In the genomic region with DNA sequence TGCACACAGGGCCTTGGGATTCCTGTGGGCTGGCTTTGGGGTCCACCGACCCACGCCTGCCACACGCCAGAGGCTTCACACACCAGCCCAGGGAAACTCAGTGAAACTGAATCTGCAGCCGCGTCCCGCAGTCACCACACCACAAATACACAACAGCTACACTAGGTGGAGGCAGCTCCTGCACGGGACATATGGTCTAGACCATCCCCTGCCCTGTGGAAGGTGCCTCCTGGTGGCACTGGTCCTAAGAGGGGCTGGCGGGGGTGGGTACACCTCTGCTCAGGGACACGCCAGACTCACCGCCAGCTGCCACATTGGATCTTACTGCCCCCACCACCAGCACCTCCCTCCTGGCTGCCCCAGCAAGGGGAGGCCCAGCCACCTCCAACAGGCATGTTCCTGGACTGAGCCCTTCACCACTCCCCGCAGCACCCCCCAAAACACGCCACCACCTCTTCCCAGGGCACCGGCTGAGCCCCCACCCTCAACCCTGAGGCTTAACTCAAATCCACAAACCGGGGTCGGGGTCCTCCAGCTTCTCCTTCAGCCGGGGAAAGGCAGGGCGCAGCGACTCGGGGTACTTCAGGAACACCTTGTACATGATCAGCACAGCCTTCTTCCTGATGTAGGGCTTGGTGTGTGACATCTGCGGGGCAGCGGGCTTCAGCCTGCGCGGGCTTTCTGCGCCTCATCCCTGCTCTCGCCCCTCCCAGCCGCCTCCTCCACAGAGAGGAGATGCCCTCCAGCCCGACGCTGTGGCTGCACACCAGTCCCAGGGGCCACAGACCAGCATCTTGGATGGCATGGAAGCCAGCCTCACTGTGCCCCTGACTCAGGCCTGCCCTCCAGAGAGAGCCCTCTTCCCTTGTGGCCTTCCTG, we compare ENCODE assay signal across 22 cellular contexts. TPM values are rescaled to one million over a fixed set of nuclear protein-coding genes. Genes with fewer than 3 reads are reported as not detected.
DNase-seq lines count a peak whose midpoint lies in the region; ATAC-seq and TF ChIP-seq lines count a peak whose summit lies in the region.
"Had no signal": no experiment of that assay in that cellular context is flagged by ENCODE, and none has a peak within 500 bp of the region (broad histone marks: within the 10 kb centered on the region; RNA-seq: fewer than 3 reads in every experiment).

No MANE protein-coding gene starts in this region.

- no peaks in the 10 kb centered on the region for H3K27me3 Mint-ChIP-seq in stimulated activated naive B cell treated with anti-CD40 and anti-IgM and Interleukin-4, amounts not matched to agents 10 μg/mL and 1 μg/mL and 100 μg/mL, for 72 hours
- H3K27me3 Mint-ChIP-seq: CD4-positive, alpha-beta memory T cell had no signal

- in situ Hi-C loops in GM23248 (cut with MboI): no loop called here

- H3K79me2 ChIP-seq in GM23248 (ENCODE audit: insufficient read depth): peaks cover 88% of the 10 kb centered on the region

- intact Hi-C loops in heart right ventricle (cut with DNase I): loop anchor here in 1 of 10 donors (5.0 kb wide), 1 partner anchor 987 kb away; no protein-coding TSS in a partner anchor
- intact Hi-C loops in Right ventricle myocardium superior (cut with DNase I): no loop called here
- intact Hi-C loops in prostate gland (cut with DNase I): no loop called here

- no peak overlapping the region for H3K4me3 Mint-ChIP-seq in stimulated activated naive B cell treated with anti-CD40 and anti-IgM and Interleukin-4, amounts not matched to agents 10 μg/mL and 1 μg/mL and 100 μg/mL, for 72 hours
- H3K4me3 Mint-ChIP-seq: CD4-positive, alpha-beta memory T cell; GM23338 had no signal

- no peak overlapping the region for H2AFZ ChIP-seq in GM23248
- H2AFZ ChIP-seq: GM23338 had no signal

- no peaks in the 10 kb centered on the region for H3K9me3 Mint-ChIP-seq in stimulated activated naive B cell treated with anti-CD40 and anti-IgM and Interleukin-4, amounts not matched to agents 10 μg/mL and 1 μg/mL and 100 μg/mL, for 72 hours
- H3K9me3 Mint-ChIP-seq: CD4-positive, alpha-beta memory T cell; GM23338 had no signal

- H3K4me2 ChIP-seq in GM23248 (ENCODE audit: unreplicated experiment): no peak overlapping the region
- H3K4me2 ChIP-seq: GM23338, KMS-11 had no signal

- no peak overlapping the region for H3K9ac ChIP-seq in GM23248
- H3K9ac ChIP-seq: KMS-11 had no signal

- H3K36me3 ChIP-seq in heart right ventricle (peaks cover 0 to 93% (median 34%) of the 10 kb centered on the region in 9 donors), RWPE2 (ENCODE audit: low read depth) (peaks cover 74% of the 10 kb centered on the region), prostate gland (peaks cover 0 to 11% of the 10 kb centered on the region in 2 donors), H7 (replicated peaks; ENCODE audit: control insufficient read depth, insufficient read depth, low read length) (peaks cover 23% of the 10 kb centered on the region), GM23248 (ENCODE audit: low read depth) (peaks cover 7% of the 10 kb centered on the region; the same call in 1 of the 2 replicates)

- H3K9me2 ChIP-seq in GM23248 (ENCODE audit: insufficient read depth): no peaks in the 10 kb centered on the region

- no peak for TF ChIP-seq POLR2A in prostate gland (IDR thresholded peaks at IDR 0.05)

- DNase-seq in heart right ventricle (no peak), Right ventricle myocardium superior (no peak), RWPE2 (ENCODE audit: low spot score) (peak; percentile 59), prostate gland (ENCODE audit: low spot score) (no peak), H7 (no peak), GM23248 (no peak)
- DNase-seq in stimulated activated naive B cell treated with anti-CD40 and anti-IgM and Interleukin-4, amounts not matched to agents 10 μg/mL and 1 μg/mL and 100 μg/mL, for 72 hours: no peak
- DNase-seq: CD4-positive, alpha-beta memory T cell; DMS153; GDM1; MV-4-11; NCI-H187 treated with DMSO at 0.1 percent for 48 hours; NCI-H226; NCI-H524; NCI-H82; OCI-M1; RPMI8226 had no signal

- H3K4me1 ChIP-seq in heart right ventricle (peaks cover 0 to 42% (median 25%) of the 10 kb centered on the region in 9 donors), RWPE2 (ENCODE audit: insufficient read depth, poor library complexity, severe bottlenecking) (no peaks in the 10 kb centered on the region), prostate gland (replicated peaks) (no peaks in the 10 kb centered on the region), GM23248 (ENCODE audit: insufficient read depth) (no peaks in the 10 kb centered on the region)
- H3K4me1 ChIP-seq: SJSA1 had no signal

- H3K9me3 ChIP-seq in heart right ventricle (no peaks in the 10 kb centered on the region), RWPE2 (ENCODE audit: severe bottlenecking) (no peaks in the 10 kb centered on the region), prostate gland (no peaks in the 10 kb centered on the region), GM23248 (ENCODE audit: low read depth) (no peaks in the 10 kb centered on the region)
- H3K9me3 ChIP-seq: SJSA1 had no signal

- H3K4me1 Mint-ChIP-seq in stimulated activated naive B cell treated with anti-CD40 and anti-IgM and Interleukin-4, amounts not matched to agents 10 μg/mL and 1 μg/mL and 100 μg/mL, for 72 hours: peaks cover 0 to 5% of the 10 kb centered on the region in 2 donors
- H3K4me1 Mint-ChIP-seq: GM23338 had no signal

- peak overlapping the region; percentile 36 to 87 (median 78) for H3K27ac ChIP-seq in heart right ventricle
- H3K27ac ChIP-seq in RWPE2 (ENCODE audit: poor library complexity, severe bottlenecking): no peak overlapping the region
- no peak overlapping the region for H3K27ac ChIP-seq in prostate gland
- no peak overlapping the region for H3K27ac ChIP-seq in GM23248
- H3K27ac ChIP-seq: KMS-11, SJSA1 had no signal

- peak overlapping the region; percentile 73 for H3K27ac Mint-ChIP-seq in stimulated activated naive B cell treated with anti-CD40 and anti-IgM and Interleukin-4, amounts not matched to agents 10 μg/mL and 1 μg/mL and 100 μg/mL, for 72 hours
- H3K27ac Mint-ChIP-seq: GM23338 had no signal

- TF ChIP-seq CTCF in heart right ventricle (IDR thresholded peaks at IDR 0.05) (no peak), RWPE2 (IDR thresholded peaks at IDR 0.05; ENCODE audit: poor library complexity, severe bottlenecking) (no peak), prostate gland (IDR thresholded peaks at IDR 0.05) (no peak)

- peaks cover 28 to 38% of the 10 kb centered on the region in 2 donors for H3K36me3 Mint-ChIP-seq in stimulated activated naive B cell treated with anti-CD40 and anti-IgM and Interleukin-4, amounts not matched to agents 10 μg/mL and 1 μg/mL and 100 μg/mL, for 72 hours

- H3K27me3 ChIP-seq in heart right ventricle: no peaks in the 10 kb centered on the region
- H3K27me3 ChIP-seq in RWPE2 (ENCODE audit: insufficient read depth, poor library complexity, severe bottlenecking): no peaks in the 10 kb centered on the region
- H3K27me3 ChIP-seq in prostate gland (replicated peaks; ENCODE audit: insufficient read depth): no peaks in the 10 kb centered on the region
- no peaks in the 10 kb centered on the region for H3K27me3 ChIP-seq in H7 (ENCODE audit: control insufficient read depth, insufficient read depth, low read length)
- H3K27me3 ChIP-seq in GM23248 (replicated peaks; ENCODE audit: insufficient read depth): no peaks in the 10 kb centered on the region
- H3K27me3 ChIP-seq: SJSA1 had no signal

- no peaks in the 10 kb centered on the region for H4K20me1 ChIP-seq in GM23248 (ENCODE audit: insufficient read depth)

- WGBS in heart right ventricle, 2 donors: 94 to 96% methylated on average over 28 of the region's 28 CpGs
- 95% methylated on average over 28 of the region's 28 CpGs for WGBS in prostate gland
- WGBS in GM23248 (ENCODE audit: low coverage in 1 of 2, low lambda C conversion rate in 2 of 2, missing lambda C conversion rate in 2 of 2), 2 experiments: 93 to 97% methylated on average over 25 to 28 of the region's 28 CpGs

- peak in 3 of 8 donors; percentile 5 to 23 (median 17) for ATAC-seq in heart right ventricle
- no peak for ATAC-seq in Right ventricle myocardium superior (ENCODE audit: poor library complexity)
- no peak for ATAC-seq in RWPE2 (ENCODE audit: low read depth)
- peak; percentile 14 for ATAC-seq in esophagus mucosa
- no peak for ATAC-seq in stimulated activated naive B cell treated with anti-CD40 and anti-IgM and Interleukin-4, amounts not matched to agents 10 μg/mL and 1 μg/mL and 100 μg/mL, for 72 hours (replicated peaks)
- ATAC-seq: GM23338 had no signal

- H3K4me3 ChIP-seq in heart right ventricle (no peak overlapping the region), RWPE2 (ENCODE audit: severe bottlenecking) (no peak overlapping the region), prostate gland (no peak overlapping the region), H7 (ENCODE audit: insufficient read depth, low read depth, low read length) (no peak overlapping the region), GM23248 (no peak overlapping the region)
- H3K4me3 ChIP-seq: GM23338, SJSA1 had no signal

- no peaks in the 10 kb centered on the region for H3F3A ChIP-seq in GM23248 (ENCODE audit: insufficient read depth)

RNA-seq across cellular contexts. Expression of gene AP3D1, which starts 21.2 kb away (rescaled TPM):
- total RNA-seq in heart right ventricle: 100 to 1,000 TPM in 1 of 10 donors, 10 to 100 TPM in 9; 68.4 to 168 (median 81.9) TPM
- 10 to 100 TPM; 63.9 to 95.1 TPM for polyA plus RNA-seq in heart right ventricle
- 69.6 TPM for total RNA-seq in Right ventricle myocardium superior
- 84.2 TPM for total RNA-seq in esophagus mucosa
- 100 to 1,000 TPM; 115 to 178 TPM for total RNA-seq in prostate gland
- 175 and 177 TPM in 2 replicates for total RNA-seq in H7 (2014; rRNA removed; shearing (Covaris generic))
- total RNA-seq in GM23248 (2014; rRNA removed; shearing (Covaris generic)): 95.4 and 97.6 TPM in 2 replicates
- 65.2 and 79.0 TPM in 2 replicates for polyA plus RNA-seq in GM23248 (2016; fragmentation: Nextera tagmentation; extraction: Ambion mirVana)

RNA-seq across cellular contexts. Expression of gene IZUMO4, which starts 33.4 kb away (rescaled TPM):
- total RNA-seq in heart right ventricle (1 to 10 TPM; 1.2 to 6.5 (median 2.2) TPM), Right ventricle myocardium superior (1.7 TPM), esophagus mucosa (4.7 TPM), prostate gland (10 to 100 TPM; 11.8 to 50.2 TPM)
- polyA plus RNA-seq in heart right ventricle (10 to 100 TPM in 1 of 2 donors, 1 to 10 TPM in 1; 8.6 to 13.1 TPM), GM23248 (2016; fragmentation: Nextera tagmentation; extraction: Ambion mirVana) (0.89 and 1.5 TPM in 2 replicates)
- 0.80 and 0.81 TPM in 2 replicates for total RNA-seq in H7 (2014; rRNA removed; shearing (Covaris generic))
- 1.6 and 2.3 TPM in 2 replicates for total RNA-seq in GM23248 (2014; rRNA removed; shearing (Covaris generic))
- total RNA-seq: Daoy had no signal

RNA-seq across cellular contexts. Expression of gene DOT1L, which starts 33.6 kb away (rescaled TPM):
- total RNA-seq in heart right ventricle (10 to 100 TPM in 7 of 10 donors, 1 to 10 TPM in 3; 7.0 to 16.0 (median 12.5) TPM), Right ventricle myocardium superior (9.6 TPM), esophagus mucosa (20.8 TPM), prostate gland (10 to 100 TPM; 11.2 to 75.0 TPM)
- polyA plus RNA-seq in heart right ventricle (10 to 100 TPM in 1 of 2 donors, 1 to 10 TPM in 1; 9.2 to 12.1 TPM), GM23248 (2016; fragmentation: Nextera tagmentation; extraction: Ambion mirVana) (4.0 and 5.3 TPM in 2 replicates)
- 13.3 and 18.0 TPM in 2 replicates for total RNA-seq in H7 (2014; rRNA removed; shearing (Covaris generic))
- total RNA-seq in GM23248 (2014; rRNA removed; shearing (Covaris generic)): 4.3 and 4.4 TPM in 2 replicates

RNA-seq across cellular contexts. Expression of gene MOB3A, which starts 34.0 kb away (rescaled TPM):
- total RNA-seq in heart right ventricle (10 to 100 TPM; 10.0 to 30.5 (median 16.2) TPM), Right ventricle myocardium superior (15.6 TPM), esophagus mucosa (28.1 TPM), prostate gland (10 to 100 TPM; 40.1 to 43.5 TPM)
- polyA plus RNA-seq in heart right ventricle (10 to 100 TPM in 1 of 2 donors, 1 to 10 TPM in 1; 8.9 to 12.8 TPM), GM23248 (2016; fragmentation: Nextera tagmentation; extraction: Ambion mirVana) (53.7 and 57.0 TPM in 2 replicates)
- 7.7 and 8.9 TPM in 2 replicates for total RNA-seq in H7 (2014; rRNA removed; shearing (Covaris generic))
- total RNA-seq in GM23248 (2014; rRNA removed; shearing (Covaris generic)): 38.7 and 53.1 TPM in 2 replicates

Comparison
In these comparisons a context has a peak if more than half of its experiments do, and no peak if none do; other contexts are left out.
1. H3K27ac ChIP-seq: peak in heart right ventricle (10 of 10); none in RWPE2 (single experiment), prostate gland (0 of 2) and GM23248 (single experiment).